1 cellular context compared by ENCODE assay signal in the genomic region with DNA sequence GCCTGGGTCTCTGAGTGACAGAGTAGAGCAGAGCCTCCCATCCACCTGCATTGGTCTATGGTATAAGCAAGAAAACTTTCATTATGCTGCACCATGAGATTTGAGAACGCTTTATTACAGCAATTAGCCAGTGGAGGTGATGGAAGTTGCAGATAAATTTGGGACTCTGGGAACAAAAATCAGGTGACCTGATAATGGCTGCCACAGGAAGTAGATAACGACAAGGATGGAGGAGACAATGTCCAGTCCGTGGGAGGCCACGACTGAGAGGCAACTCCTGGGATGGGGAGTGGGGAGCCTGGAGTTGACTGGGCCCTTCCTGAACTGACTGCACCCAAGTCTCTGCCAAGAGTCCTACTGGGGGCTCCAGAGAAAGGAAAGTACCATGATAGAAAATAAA.
TF ChIP-seq lines count a peak whose summit lies in the region.

No MANE protein-coding gene starts in this region.

TF ChIP-seq in WTC11, 78 proteins besides CTCF, POLR2A, EP300 and RAD21 (continued from another document):
- TF ChIP-seq, protein P1, sequence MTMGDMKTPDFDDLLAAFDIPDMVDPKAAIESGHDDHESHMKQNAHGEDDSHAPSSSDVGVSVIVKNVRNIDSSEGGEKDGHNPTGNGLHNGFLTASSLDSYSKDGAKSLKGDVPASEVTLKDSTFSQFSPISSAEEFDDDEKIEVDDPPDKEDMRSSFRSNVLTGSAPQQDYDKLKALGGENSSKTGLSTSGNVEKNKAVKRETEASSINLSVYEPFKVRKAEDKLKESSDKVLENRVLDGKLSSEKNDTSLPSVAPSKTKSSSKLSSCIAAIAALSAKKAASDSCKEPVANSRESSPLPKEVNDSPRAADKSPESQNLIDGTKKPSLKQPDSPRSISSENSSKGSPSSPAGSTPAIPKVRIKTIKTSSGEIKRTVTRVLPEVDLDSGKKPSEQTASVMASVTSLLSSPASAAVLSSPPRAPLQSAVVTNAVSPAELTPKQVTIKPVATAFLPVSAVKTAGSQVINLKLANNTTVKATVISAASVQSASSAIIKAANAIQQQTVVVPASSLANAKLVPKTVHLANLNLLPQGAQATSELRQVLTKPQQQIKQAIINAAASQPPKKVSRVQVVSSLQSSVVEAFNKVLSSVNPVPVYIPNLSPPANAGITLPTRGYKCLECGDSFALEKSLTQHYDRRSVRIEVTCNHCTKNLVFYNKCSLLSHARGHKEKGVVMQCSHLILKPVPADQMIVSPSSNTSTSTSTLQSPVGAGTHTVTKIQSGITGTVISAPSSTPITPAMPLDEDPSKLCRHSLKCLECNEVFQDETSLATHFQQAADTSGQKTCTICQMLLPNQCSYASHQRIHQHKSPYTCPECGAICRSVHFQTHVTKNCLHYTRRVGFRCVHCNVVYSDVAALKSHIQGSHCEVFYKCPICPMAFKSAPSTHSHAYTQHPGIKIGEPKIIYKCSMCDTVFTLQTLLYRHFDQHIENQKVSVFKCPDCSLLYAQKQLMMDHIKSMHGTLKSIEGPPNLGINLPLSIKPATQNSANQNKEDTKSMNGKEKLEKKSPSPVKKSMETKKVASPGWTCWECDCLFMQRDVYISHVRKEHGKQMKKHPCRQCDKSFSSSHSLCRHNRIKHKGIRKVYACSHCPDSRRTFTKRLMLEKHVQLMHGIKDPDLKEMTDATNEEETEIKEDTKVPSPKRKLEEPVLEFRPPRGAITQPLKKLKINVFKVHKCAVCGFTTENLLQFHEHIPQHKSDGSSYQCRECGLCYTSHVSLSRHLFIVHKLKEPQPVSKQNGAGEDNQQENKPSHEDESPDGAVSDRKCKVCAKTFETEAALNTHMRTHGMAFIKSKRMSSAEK (CRISPR knock-in tag; IDR thresholded peaks at IDR 0.05; ENCODE audit: borderline replicate concordance) = no peak
- TF ChIP-seq, protein P2, sequence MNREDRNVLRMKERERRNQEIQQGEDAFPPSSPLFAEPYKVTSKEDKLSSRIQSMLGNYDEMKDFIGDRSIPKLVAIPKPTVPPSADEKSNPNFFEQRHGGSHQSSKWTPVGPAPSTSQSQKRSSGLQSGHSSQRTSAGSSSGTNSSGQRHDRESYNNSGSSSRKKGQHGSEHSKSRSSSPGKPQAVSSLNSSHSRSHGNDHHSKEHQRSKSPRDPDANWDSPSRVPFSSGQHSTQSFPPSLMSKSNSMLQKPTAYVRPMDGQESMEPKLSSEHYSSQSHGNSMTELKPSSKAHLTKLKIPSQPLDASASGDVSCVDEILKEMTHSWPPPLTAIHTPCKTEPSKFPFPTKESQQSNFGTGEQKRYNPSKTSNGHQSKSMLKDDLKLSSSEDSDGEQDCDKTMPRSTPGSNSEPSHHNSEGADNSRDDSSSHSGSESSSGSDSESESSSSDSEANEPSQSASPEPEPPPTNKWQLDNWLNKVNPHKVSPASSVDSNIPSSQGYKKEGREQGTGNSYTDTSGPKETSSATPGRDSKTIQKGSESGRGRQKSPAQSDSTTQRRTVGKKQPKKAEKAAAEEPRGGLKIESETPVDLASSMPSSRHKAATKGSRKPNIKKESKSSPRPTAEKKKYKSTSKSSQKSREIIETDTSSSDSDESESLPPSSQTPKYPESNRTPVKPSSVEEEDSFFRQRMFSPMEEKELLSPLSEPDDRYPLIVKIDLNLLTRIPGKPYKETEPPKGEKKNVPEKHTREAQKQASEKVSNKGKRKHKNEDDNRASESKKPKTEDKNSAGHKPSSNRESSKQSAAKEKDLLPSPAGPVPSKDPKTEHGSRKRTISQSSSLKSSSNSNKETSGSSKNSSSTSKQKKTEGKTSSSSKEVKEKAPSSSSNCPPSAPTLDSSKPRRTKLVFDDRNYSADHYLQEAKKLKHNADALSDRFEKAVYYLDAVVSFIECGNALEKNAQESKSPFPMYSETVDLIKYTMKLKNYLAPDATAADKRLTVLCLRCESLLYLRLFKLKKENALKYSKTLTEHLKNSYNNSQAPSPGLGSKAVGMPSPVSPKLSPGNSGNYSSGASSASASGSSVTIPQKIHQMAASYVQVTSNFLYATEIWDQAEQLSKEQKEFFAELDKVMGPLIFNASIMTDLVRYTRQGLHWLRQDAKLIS (CRISPR knock-in tag; IDR thresholded peaks at IDR 0.05; ENCODE audit: borderline replicate concordance) = no peak
- TF ChIP-seq, protein P3, sequence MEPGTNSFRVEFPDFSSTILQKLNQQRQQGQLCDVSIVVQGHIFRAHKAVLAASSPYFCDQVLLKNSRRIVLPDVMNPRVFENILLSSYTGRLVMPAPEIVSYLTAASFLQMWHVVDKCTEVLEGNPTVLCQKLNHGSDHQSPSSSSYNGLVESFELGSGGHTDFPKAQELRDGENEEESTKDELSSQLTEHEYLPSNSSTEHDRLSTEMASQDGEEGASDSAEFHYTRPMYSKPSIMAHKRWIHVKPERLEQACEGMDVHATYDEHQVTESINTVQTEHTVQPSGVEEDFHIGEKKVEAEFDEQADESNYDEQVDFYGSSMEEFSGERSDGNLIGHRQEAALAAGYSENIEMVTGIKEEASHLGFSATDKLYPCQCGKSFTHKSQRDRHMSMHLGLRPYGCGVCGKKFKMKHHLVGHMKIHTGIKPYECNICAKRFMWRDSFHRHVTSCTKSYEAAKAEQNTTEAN (CRISPR knock-in tag; IDR thresholded peaks at IDR 0.05) = no peak
- TF ChIP-seq ZNF396 (CRISPR knock-in tag; IDR thresholded peaks at IDR 0.05; ENCODE audit: borderline replicate concordance) (no peak), GRHL2 (CRISPR knock-in tag; IDR thresholded peaks at IDR 0.05; ENCODE audit: insufficient replicate concordance, severe bottlenecking) (no peak)
